Comparison of ENCODE assay signal across 12 cellular contexts in the genomic region with DNA sequence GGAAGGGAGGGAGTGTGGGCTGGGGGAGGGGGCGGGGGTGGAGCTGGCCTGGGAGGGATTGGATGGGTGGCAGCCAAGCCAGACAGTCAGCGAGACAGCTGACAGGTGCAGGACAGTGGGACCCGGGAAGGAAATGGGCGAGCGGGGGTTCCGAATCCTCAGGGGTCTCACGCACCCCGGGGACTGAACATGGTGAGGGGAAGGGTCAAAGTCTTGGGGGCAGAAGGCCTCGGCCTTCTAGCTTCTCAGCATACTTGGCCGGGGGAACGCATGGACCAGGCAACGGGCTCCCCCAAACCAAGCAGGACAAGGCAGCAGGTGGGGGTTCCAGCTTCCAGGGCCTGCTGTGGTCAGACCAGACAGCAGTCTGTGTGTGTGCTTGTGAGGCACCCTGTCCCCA.
"Had no signal": no experiment of that assay in that cellular context is flagged by ENCODE, and none has a peak within 500 bp of the region (broad histone marks: within the 10 kb centered on the region; RNA-seq: fewer than 3 reads in every experiment).

No MANE protein-coding gene starts in this region.

- H3K4me3 ChIP-seq: colonic mucosa, left lung, ovary, tibial artery, uterus had no signal

- H3K27ac ChIP-seq: colonic mucosa, left lung, ovary, tibial artery, uterus had no signal

- ATAC-seq: activated CD4-positive, alpha-beta T cell treated with anti-CD3 and anti-CD28 coated beads for 36 hours; left lung; stimulated activated memory B cell treated with anti-CD40 and anti-IgM and Interleukin-4, amounts not matched to agents 10 μg/mL and 1 μg/mL and 100 μg/mL, for 72 hours had no signal

- H3K36me3 ChIP-seq: colonic mucosa, left lung, ovary, tibial artery, uterus had no signal

- H3K9me3 ChIP-seq: colonic mucosa, left lung, ovary, tibial artery, uterus had no signal

- DNase-seq: activated CD4-positive, alpha-beta memory T cell treated with anti-CD3 and anti-CD28 coated beads, Interleukin-2, amount 10 ng/mL, durations not matched to agents 7 days and 5 days; activated CD4-positive, alpha-beta T cell treated with anti-CD3 and anti-CD28 coated beads for 36 hours; activated naive CD4-positive, alpha-beta T cell treated with anti-CD3 and anti-CD28 coated beads, Interleukin-2, amount 10 ng/mL, durations not matched to agents 7 days and 5 days; activated T-cell treated with anti-CD3 and anti-CD28 coated beads, Interleukin-2, amount 50 U/mL, for 24 hours; colonic mucosa; mesenchymal stem cell; ovary; T-helper 9 cell; tibial artery; uterus had no signal

- H3K27me3 ChIP-seq: colonic mucosa, left lung, ovary, uterus had no signal

- H3K4me1 ChIP-seq: left lung, uterus had no signal
